Comparison of ENCODE assay signal across 11 cellular contexts in genomic region chr22:35742342-35743100, GRCh38. TPM values are rescaled to one million over a fixed set of nuclear protein-coding genes. Genes with fewer than 3 reads are reported as not detected.
DNase-seq lines count a peak whose midpoint lies in the region; ATAC-seq, FAIRE-seq and TF ChIP-seq lines count a peak whose summit lies in the region.
"Had no signal": no experiment of that assay in that cellular context is flagged by ENCODE, and none has a peak within 500 bp of the region (broad histone marks: within the 10 kb centered on the region; RNA-seq: fewer than 3 reads in every experiment).

No MANE protein-coding gene starts in this region.

- TF ChIP-seq POLR2A in IMR-90 (IDR thresholded peaks at IDR 0.05; ENCODE audit: low read depth, low read length): no peak
- no peak for TF ChIP-seq POLR2A in body of pancreas (IDR thresholded peaks at IDR 0.05)

- H4K5ac ChIP-seq in IMR-90 (ENCODE audit: low read depth, low read length): no peak overlapping the region

- no peaks in the 10 kb centered on the region for H3K27me3 ChIP-seq in IMR-90 (ENCODE audit: control insufficient read depth, insufficient read depth, low read length)
- H3K27me3 ChIP-seq in mammary epithelial cell (ENCODE audit: insufficient read depth, low read length): no peaks in the 10 kb centered on the region
- H3K27me3 ChIP-seq in left lung: no peaks in the 10 kb centered on the region
- no peaks in the 10 kb centered on the region for H3K27me3 ChIP-seq in body of pancreas

- H3K79me1 ChIP-seq in IMR-90 (ENCODE audit: low read depth in 1 of 2, low read length in 2 of 2): peaks cover 19 to 65% of the 10 kb centered on the region in 2 experiments

- H3K9me1 ChIP-seq in IMR-90 (ENCODE audit: insufficient read depth, low read length): peaks cover 27% of the 10 kb centered on the region

- no peak overlapping the region for H2AK9ac ChIP-seq in IMR-90 (replicated peaks; ENCODE audit: low read depth, low read length, poor library complexity)

- in situ Hi-C loops in ACHN (cut with HindIII; ENCODE audit: low pct_ligation_motif_present, low pct_unique_long_range_greater_than_20kb, low sequenced_read_pairs): no loop called here
- in situ Hi-C loops in IMR-90 (cut with MboI; ENCODE audit: low sequenced_read_pairs): no loop called here
- in situ Hi-C loops in mammary epithelial cell (cut with MboI; ENCODE audit: low sequenced_read_pairs in 2 of 2): loop anchor here in 1 of 2 donors (25.0 kb wide), 1 partner anchor 305 kb away; no protein-coding TSS in a partner anchor

- no peaks in the 10 kb centered on the region for H3K9me3 ChIP-seq in IMR-90 (ENCODE audit: control insufficient read depth, insufficient read depth, low read length)
- no peaks in the 10 kb centered on the region for H3K9me3 ChIP-seq in mammary epithelial cell (replicated peaks; ENCODE audit: insufficient read depth, low read length)
- no peaks in the 10 kb centered on the region for H3K9me3 ChIP-seq in left lung
- no peaks in the 10 kb centered on the region for H3K9me3 ChIP-seq in body of pancreas
- H3K9me3 ChIP-seq: BLaER1 treated with 17β-estradiol and CSF1 and Interleukin-3, amounts not matched to agents 10 nM and 100 nM had no signal

- 100% methylated on average over 2 of the region's 9 CpGs; no CpG with 5 or more reads in 1 of the 2 experiments for WGBS in IMR-90 (ENCODE audit: extremely low coverage in 2 of 2, insufficient read length in 1 of 2), 2 experiments
- WGBS in mammary epithelial cell (ENCODE audit: low coverage, missing lambda C conversion rate): 79% methylated on average over 9 of the region's 9 CpGs
- 92 to 93% methylated on average over 9 of the region's 9 CpGs for WGBS in body of pancreas, 2 donors

- no peak overlapping the region for H2AFZ ChIP-seq in IMR-90 (replicated peaks; ENCODE audit: low read length, poor library complexity)
- H2AFZ ChIP-seq in mammary epithelial cell (ENCODE audit: low read depth, low read length): no peak overlapping the region

- no peak overlapping the region for H4K91ac ChIP-seq in IMR-90 (ENCODE audit: insufficient read depth, low read depth, low read length)

- no peak overlapping the region; the same call in 2 of the 3 replicates for H2BK15ac ChIP-seq in IMR-90 (ENCODE audit: low read depth, low read length)

- intact Hi-C loops in IMR-90 (cut with micrococcal nuclease): loop anchor here (5.0 kb wide), 2 partner anchors 95 to 180 kb away; partner anchors contain the start of gene APOL6
- intact Hi-C loops in mammary epithelial cell (cut with micrococcal nuclease): loop anchor here (10.0 kb wide), 1 partner anchor 382 kb away; no protein-coding TSS in a partner anchor
- intact Hi-C loops in left lung (cut with DNase I): no loop called here
- intact Hi-C loops in body of pancreas (cut with DNase I): no loop called here

- peak overlapping the region; percentile 21; the same call in 1 of the 2 replicates for H2AK5ac ChIP-seq in IMR-90 (ENCODE audit: low read depth, low read length)

- no peak for FAIRE-seq in frontal cortex (lab: Jason Lieb, UNC)

- dilution Hi-C loops in IMR-90 (cut with HindIII; ENCODE audit: low sequenced_read_pairs, unreplicated experiment) (no loop called here), mammary epithelial cell (cut with HindIII; ENCODE audit: low sequenced_read_pairs) (no loop called here)

- peak overlapping the region; percentile 3; the same call in 1 of the 2 replicates for H3K4me2 ChIP-seq in IMR-90 (ENCODE audit: low read depth, low read length)
- no peak overlapping the region for H3K4me2 ChIP-seq in mammary epithelial cell (ENCODE audit: insufficient read depth, low read depth, low read length)
- H3K4me2 ChIP-seq: BLaER1 treated with 17β-estradiol and CSF1 and Interleukin-3, amounts not matched to agents 10 nM and 100 nM had no signal

- H3K9ac ChIP-seq in IMR-90 (ENCODE audit: low read depth, low read length) (no peak overlapping the region), mammary epithelial cell (ENCODE audit: insufficient read depth, low read length) (no peak overlapping the region)
- H3K9ac ChIP-seq: BLaER1 treated with 17β-estradiol and CSF1 and Interleukin-3, amounts not matched to agents 10 nM and 100 nM had no signal

- H2BK120ac ChIP-seq in IMR-90 (ENCODE audit: low read depth, low read length): no peak overlapping the region

- H3K56ac ChIP-seq in IMR-90 (ENCODE audit: extremely low read depth, insufficient read depth, low read length): no peak overlapping the region

- TF ChIP-seq RAD21 in IMR-90 (IDR thresholded peaks at IDR 0.05; ENCODE audit: low read length): no peak

- H4K20me1 ChIP-seq in IMR-90 (ENCODE audit: insufficient read depth, low read length) (peaks cover 12% of the 10 kb centered on the region; the same call in 1 of the 2 replicates), mammary epithelial cell (ENCODE audit: insufficient read depth, low read length) (no peaks in the 10 kb centered on the region)

- DNase-seq in ACHN: peak; percentile 74
- peak; percentile 81 for DNase-seq in IMR-90
- DNase-seq in mammary epithelial cell: peak; percentile 52
- DNase-seq in left lung: no peak
- DNase-seq in body of pancreas: no peak
- DNase-seq in GOT3 (lab: John Stamatoyannopoulos, UW): no peak
- no peak for DNase-seq in frontal cortex (ENCODE audit: low spot score in 2 of 2)
- DNase-seq: NK-92 treated with Interleukin-12 subunit alpha and Interleukin-12 subunit beta, amount 100 ng/mL, for 24 hours had no signal

- H2BK5ac ChIP-seq in IMR-90 (ENCODE audit: low read depth, low read length, poor library complexity, severe bottlenecking): peak overlapping the region; percentile 14

- ATAC-seq in IMR-90 (ENCODE audit: low read depth) (peak; percentile 74), left lung (peak; percentile 60), GM18867 (IDR thresholded peaks at IDR 0.05; ENCODE audit: unreplicated experiment) (no peak), body of pancreas (no peak)

- peak overlapping the region; percentile 24; the same call in 1 of the 2 replicates for H3K4ac ChIP-seq in IMR-90 (ENCODE audit: low read depth, low read length)

- H3K4me1 ChIP-seq in IMR-90 (ENCODE audit: control insufficient read depth, insufficient read depth, low read length) (peaks cover 26% of the 10 kb centered on the region), mammary epithelial cell (ENCODE audit: insufficient read depth, low read length) (peaks cover 14% of the 10 kb centered on the region), left lung (no peaks in the 10 kb centered on the region), body of pancreas (peaks cover 4% of the 10 kb centered on the region)

- CTCF ChIA-PET in IMR-90 (lab: Yijun Ruan, JAX): no interaction called here
- CTCF ChIA-PET in mammary epithelial cell (lab: Charles Lee; ENCODE audit: low non-redundant PET): no interaction called here

- no peak overlapping the region for H3K14ac ChIP-seq in IMR-90 (replicated peaks; ENCODE audit: low read depth, low read length)

- no peak overlapping the region for H3K4me3 ChIP-seq in IMR-90 (ENCODE audit: insufficient read depth, low read depth, low read length)
- H3K4me3 ChIP-seq in mammary epithelial cell (replicated peaks in 1 of 3; ENCODE audit: insufficient read depth in 1 of 3, low read depth in 2 of 3, low read length in 3 of 3): no peak overlapping the region
- H3K4me3 ChIP-seq in left lung: no peak overlapping the region
- H3K4me3 ChIP-seq in body of pancreas: no peak overlapping the region
- H3K4me3 ChIP-seq: BLaER1 treated with 17β-estradiol and CSF1 and Interleukin-3, amounts not matched to agents 10 nM and 100 nM had no signal

- peaks cover 38% of the 10 kb centered on the region for H3K36me3 ChIP-seq in IMR-90 (ENCODE audit: control insufficient read depth, insufficient read depth, low read length)
- H3K36me3 ChIP-seq in mammary epithelial cell (ENCODE audit: insufficient read depth, low read length): peaks cover 38% of the 10 kb centered on the region
- H3K36me3 ChIP-seq in left lung: peaks cover 0 to 29% of the 10 kb centered on the region in 2 donors
- H3K36me3 ChIP-seq in body of pancreas (replicated peaks in 1 of 2; ENCODE audit: insufficient read depth in 1 of 2, low read depth in 2 of 2): no peaks in the 10 kb centered on the region

- TF ChIP-seq CTCF in IMR-90 (conservative IDR thresholded peaks at IDR 0.05; ENCODE audit: low read depth, low read length) (no peak), mammary epithelial cell (conservative IDR thresholded peaks at IDR 0.05 in 1 of 2, IDR thresholded peaks at IDR 0.05 in 1 of 2; ENCODE audit: extremely low read depth in 1 of 2, insufficient read depth in 1 of 2, low read depth in 1 of 2, low read length in 2 of 2) (no peak), left lung (IDR thresholded peaks at IDR 0.05) (no peak), body of pancreas (IDR thresholded peaks at IDR 0.05) (no peak)

- no peak overlapping the region for H3K23ac ChIP-seq in IMR-90 (ENCODE audit: low read depth, low read length)

- no peak overlapping the region for H3K18ac ChIP-seq in IMR-90 (ENCODE audit: low read depth, low read length)

- BruUV-seq in IMR-90 (replicated peaks; lab: Mats Ljungman, UMichigan) (no TSS peak), mammary epithelial cell (replicated peaks; lab: Mats Ljungman, UMichigan) (no TSS peak)

- no peak overlapping the region for H2BK20ac ChIP-seq in IMR-90 (ENCODE audit: low read depth, low read length)

- POLR2A ChIA-PET in IMR-90 (lab: Charles Lee; ENCODE audit: unreplicated experiment): no interaction called here

- H3K27ac ChIP-seq in IMR-90 (ENCODE audit: insufficient read depth, low read length) (no peak overlapping the region), mammary epithelial cell (ENCODE audit: insufficient read depth, low read depth, low read length) (peak overlapping the region; percentile 67), left lung (no peak overlapping the region), body of pancreas (no peak overlapping the region)
- H3K27ac ChIP-seq: BLaER1 treated with 17β-estradiol and CSF1 and Interleukin-3, amounts not matched to agents 10 nM and 100 nM had no signal

- H4K8ac ChIP-seq in IMR-90 (ENCODE audit: low read depth in 2 of 2, low read length in 2 of 2): peak overlapping the region in 1 of 2 experiments; percentile 11; a peak in 1 of 4 replicates

- H3K79me2 ChIP-seq in mammary epithelial cell (ENCODE audit: insufficient read depth, low read length): no peaks in the 10 kb centered on the region

RNA-seq across cellular contexts. Expression of gene APOL5, which starts 24.8 kb away (rescaled TPM):
- total RNA-seq in IMR-90 (2012; rRNA removed): under 0.01 and 0.18 TPM in 2 replicates
- polyA plus RNA-seq in IMR-90 (2012; rRNA removed): 0.15 and 0.19 TPM in 2 replicates
- 0.15 TPM in 1 of 2 replicates, not detected in the other for polyA plus RNA-seq in IMR-90 (2012; cell fraction: cytosol; rRNA removed)
- 0.09 and 0.16 TPM in 2 replicates for polyA plus RNA-seq in IMR-90 (2012; cell fraction: nucleus; rRNA removed; ENCODE audit: low replicate concordance)
- total RNA-seq in mammary epithelial cell: not detected
- polyA plus RNA-seq in mammary epithelial cell: not detected
- not detected for polyA minus RNA-seq in mammary epithelial cell
- total RNA-seq in left lung: not detected
- not detected for total RNA-seq in body of pancreas
- total RNA-seq in frontal cortex: not detected
- total RNA-seq: temporal lobe had no signal

Comparison
In these comparisons a context has a peak if more than half of its experiments do, and no peak if none do; other contexts are left out.
1. DNase-seq: peak in ACHN (single experiment), IMR-90 (single experiment) and mammary epithelial cell (single experiment); none in left lung (0 of 2), body of pancreas (0 of 4), GOT3 (single experiment) and frontal cortex (0 of 2).
2. ATAC-seq: peak in IMR-90 (single experiment) and left lung (single experiment); none in GM18867 (single experiment) and body of pancreas (single experiment).
3. intact Hi-C loops: an anchor here in IMR-90 (5.0 kb wide) and mammary epithelial cell (10.0 kb wide); none called in left lung and body of pancreas.